ENCODE assay signal across 13 cellular contexts in genomic region chr2:190791983-190792575, GRCh38.
A peak's percentile ranks its signal among the peaks of the same experiment; 100 is the strongest.
DNase-seq lines count a peak whose midpoint lies in the region; ATAC-seq, FAIRE-seq and TF ChIP-seq lines count a peak whose summit lies in the region.
"Had no signal": no experiment of that assay in that cellular context is flagged by ENCODE, and none has a peak within 500 bp of the region (broad histone marks: within the 10 kb centered on the region; RNA-seq: fewer than 3 reads in every experiment).

No MANE protein-coding gene starts in this region.

- no peak overlapping the region for H3K4me3 Mint-ChIP-seq in Caco-2 (ENCODE audit: unreplicated experiment)
- H3K4me3 Mint-ChIP-seq: T-cell had no signal

- no peak overlapping the region for H3K18ac ChIP-seq in neuronal stem cell (ENCODE audit: low read length)

- H3K9me2 ChIP-seq in HCT116 (ENCODE audit: insufficient read depth), result no peaks in the 10 kb centered on the region

- H3K4me1 Mint-ChIP-seq in Caco-2 (ENCODE audit: low read depth, unreplicated experiment), result peaks cover 33% of the 10 kb centered on the region

- ATAC-seq in HCT116, result no peak
- ATAC-seq in HG03095 (IDR thresholded peaks at IDR 0.05; ENCODE audit: unreplicated experiment), result no peak
- ATAC-seq: HepG2 had no signal

- H3K27ac Mint-ChIP-seq in Caco-2 (ENCODE audit: unreplicated experiment), result peak overlapping the region; percentile 10
- H3K27ac Mint-ChIP-seq: T-cell had no signal

- no peaks in the 10 kb centered on the region for H3K27me3 Mint-ChIP-seq in Caco-2 (ENCODE audit: insufficient read depth, unreplicated experiment)
- H3K27me3 Mint-ChIP-seq: T-cell had no signal

- no peaks in the 10 kb centered on the region for H3K36me3 Mint-ChIP-seq in Caco-2 (ENCODE audit: insufficient read depth, unreplicated experiment)
- H3K36me3 Mint-ChIP-seq: T-cell had no signal

- H3K4me2 ChIP-seq in HCT116 (ENCODE audit: low read length) (peak overlapping the region; percentile 24; the same call in 1 of the 2 replicates), neuronal stem cell (ENCODE audit: insufficient read depth, low read length, poor library complexity, severe bottlenecking) (no peak overlapping the region)

- no peaks in the 10 kb centered on the region for H3K79me2 ChIP-seq in HCT116 (ENCODE audit: insufficient read depth, low read length)

- FAIRE-seq in bronchial epithelial cell (lab: Jason Lieb, UNC), result no peak
- FAIRE-seq: HepG2 had no signal

- H3K36me3 ChIP-seq in Caco-2 (ENCODE audit: control insufficient read depth, insufficient read depth, low read length) (no peaks in the 10 kb centered on the region), HCT116 (ENCODE audit: control insufficient read depth in 1 of 2, insufficient read depth in 2 of 2, low read length in 2 of 2) (no peaks in the 10 kb centered on the region), bronchial epithelial cell (ENCODE audit: control insufficient read depth, insufficient read depth, low read length) (no peaks in the 10 kb centered on the region), neuronal stem cell (replicated peaks in 1 of 2; ENCODE audit: control insufficient read depth in 2 of 2, insufficient read depth in 2 of 2, low read length in 2 of 2) (no peaks in the 10 kb centered on the region)
- H3K36me3 ChIP-seq: ascending aorta had no signal

- H2AFZ ChIP-seq in HCT116 (ENCODE audit: low read depth, low read length, poor library complexity, severe bottlenecking) (peak overlapping the region; percentile 1), neuronal stem cell (ENCODE audit: low read length) (peak overlapping the region; percentile 54)

- H3K4me1 ChIP-seq in Caco-2 (peaks cover 32% of the 10 kb centered on the region), HCT116 (ENCODE audit: control insufficient read depth in 1 of 2, insufficient read depth in 2 of 2, low read length in 2 of 2) (peaks cover 5 to 8% of the 10 kb centered on the region in 2 experiments), neuronal stem cell (ENCODE audit: control insufficient read depth in 2 of 2, insufficient read depth in 1 of 2, low read depth in 1 of 2, low read length in 2 of 2) (peaks cover 0 to 5% of the 10 kb centered on the region in 2 donors)

- no peaks in the 10 kb centered on the region for H4K20me1 ChIP-seq in HCT116 (ENCODE audit: insufficient read depth)

- whole genome bisulfite sequencing in neuronal stem cell (ENCODE audit: extremely low coverage in 2 of 2, insufficient read length in 2 of 2, insufficient replicate concordance in 1 of 2), 2 donors, result no CpG with 5 or more reads among the region's 1 CpG

- CTCF ChIA-PET in Caco-2 (lab: Charles Lee), result interaction anchor here (0.6 kb wide), 1 partner anchor 783 kb away, joined by 3 read pairs; no protein-coding TSS in a partner anchor
- CTCF ChIA-PET in HCT116 (lab: Charles Lee), result no interaction called here

- H2BK15ac ChIP-seq in neuronal stem cell (ENCODE audit: low read length), result no peak overlapping the region

- no peak overlapping the region for H4K8ac ChIP-seq in neuronal stem cell (ENCODE audit: low read depth, low read length)

- DNase-seq in Caco-2 (no peak), HCT116 (ENCODE audit: low read depth, low spot score) (no peak), bronchial epithelial cell (ENCODE audit: low read depth) (peak; percentile 45), neuronal stem cell (ENCODE audit: low spot score) (no peak), coronary artery (ENCODE audit: low spot score) (no peak)
- DNase-seq in stimulated activated CD4-positive, alpha-beta T cell treated with anti-CD3 and anti-CD28 coated beads, Interleukin-4, amount 100 ng/mL, for 4 hours, result no peak
- DNase-seq: effector memory CD4-positive, alpha-beta T cell; glutamatergic neuron; NCI-H1694 treated with DMSO at 0.1 percent for 48 hours had no signal

- H4K91ac ChIP-seq in neuronal stem cell (ENCODE audit: low read depth, low read length, poor library complexity), result no peak overlapping the region

- H3K9me3 Mint-ChIP-seq in Caco-2 (ENCODE audit: unreplicated experiment), result no peaks in the 10 kb centered on the region
- H3K9me3 Mint-ChIP-seq: T-cell had no signal

- no TSS peak for BruUV-seq in Caco-2 (replicated peaks; lab: Mats Ljungman, UMichigan)
- no TSS peak for BruUV-seq in HCT116 (replicated peaks; lab: Mats Ljungman, UMichigan)

- H2BK5ac ChIP-seq in neuronal stem cell (ENCODE audit: low read length), result no peak overlapping the region

- no peaks in the 10 kb centered on the region for H3K27me3 ChIP-seq in Caco-2 (replicated peaks; ENCODE audit: control insufficient read depth, insufficient read depth, low read length)
- H3K27me3 ChIP-seq in HCT116 (ENCODE audit: insufficient read depth, low read length), result no peaks in the 10 kb centered on the region
- no peaks in the 10 kb centered on the region for H3K27me3 ChIP-seq in bronchial epithelial cell (ENCODE audit: control insufficient read depth, insufficient read depth, low read length)
- no peaks in the 10 kb centered on the region for H3K27me3 ChIP-seq in neuronal stem cell (ENCODE audit: control insufficient read depth in 3 of 3, insufficient read depth in 3 of 3, low read depth in 1 of 3, low read length in 3 of 3)
- H3K27me3 ChIP-seq: ascending aorta had no signal

- no peak overlapping the region for H3K27ac ChIP-seq in HCT116 (ENCODE audit: low read depth, low read length)
- no peak overlapping the region for H3K27ac ChIP-seq in neuronal stem cell (replicated peaks; ENCODE audit: low read length)
- peak overlapping the region in 1 of 2 donors; percentile 15 for H3K27ac ChIP-seq in coronary artery
- H3K27ac ChIP-seq: ascending aorta had no signal

- no peak overlapping the region for H3K14ac ChIP-seq in neuronal stem cell (ENCODE audit: low read length)

- no peaks in the 10 kb centered on the region for H3K79me1 ChIP-seq in neuronal stem cell (ENCODE audit: low read depth, low read length)

- H2BK12ac ChIP-seq in neuronal stem cell (ENCODE audit: low read length), result no peak overlapping the region

- no peak overlapping the region for H2BK120ac ChIP-seq in neuronal stem cell (ENCODE audit: low read depth, low read length)

- TF ChIP-seq CTCF in Caco-2 (IDR thresholded peaks at IDR 0.05; ENCODE audit: insufficient read depth in 1 of 2, low read depth in 1 of 2, low read length in 1 of 2, severe bottlenecking in 1 of 2, unreplicated experiment in 1 of 2) (no peak), HCT116 (IDR thresholded peaks at IDR 0.05 in 2 of 3, conservative IDR thresholded peaks at IDR 0.05 in 1 of 3; ENCODE audit: borderline replicate concordance in 1 of 3, insufficient read depth in 1 of 3, low read depth in 2 of 3, low read length in 2 of 3) (no peak), bronchial epithelial cell (IDR thresholded peaks at IDR 0.05; ENCODE audit: insufficient read depth, low read length, severe bottlenecking) (no peak), coronary artery (IDR thresholded peaks at IDR 0.05) (no peak)

- no peak for TF ChIP-seq POLR2A in HCT116 (IDR thresholded peaks at IDR 0.05; ENCODE audit: borderline replicate concordance, extremely low read depth, insufficient read depth, insufficient read length)

- H3K9ac ChIP-seq in HCT116 (ENCODE audit: low read length), result no peak overlapping the region
- no peak overlapping the region for H3K9ac ChIP-seq in neuronal stem cell (ENCODE audit: low read depth, low read length, poor library complexity)

- intact Hi-C loops in Caco-2 (cut with micrococcal nuclease; ENCODE audit: unreplicated experiment), result no loop called here
- intact Hi-C loops in HCT116 (cut with micrococcal nuclease), result no loop called here

- RAD21 ChIA-PET in HCT116 (lab: Charles Lee; ENCODE audit: low non-redundant PET in 1 of 2, low total read pairs in 2 of 2, uncharacterized antibody in 2 of 2, unreplicated experiment in 2 of 2), result no interaction called here

- H3K23ac ChIP-seq in neuronal stem cell (ENCODE audit: low read depth, low read length, poor library complexity), result no peak overlapping the region

- no peaks in the 10 kb centered on the region for H3K9me3 ChIP-seq in Caco-2
- H3K9me3 ChIP-seq in HCT116 (ENCODE audit: control insufficient read depth in 1 of 2, insufficient read depth in 1 of 2, low read depth in 1 of 2, low read length in 2 of 2), result no peaks in the 10 kb centered on the region
- no peaks in the 10 kb centered on the region for H3K9me3 ChIP-seq in neuronal stem cell (replicated peaks in 1 of 2; ENCODE audit: control insufficient read depth in 2 of 2, insufficient read depth in 1 of 2, low read depth in 1 of 2, low read length in 2 of 2)
- H3K9me3 ChIP-seq: ascending aorta had no signal

- POLR2A ChIA-PET in Caco-2 (lab: Charles Lee), result no interaction called here
- POLR2A ChIA-PET in HCT116 (lab: Charles Lee), result no interaction called here

- no peak overlapping the region for H2AK5ac ChIP-seq in neuronal stem cell (ENCODE audit: low read depth, low read length)

- H3K4me3 ChIP-seq in Caco-2 (ENCODE audit: low read depth, low read length) (no peak overlapping the region), HCT116 (replicated peaks in 1 of 2; ENCODE audit: low read depth in 1 of 2, low read length in 2 of 2) (no peak overlapping the region), bronchial epithelial cell (ENCODE audit: low read depth, low read length) (no peak overlapping the region), neuronal stem cell (ENCODE audit: low read length in 2 of 2) (no peak overlapping the region), coronary artery (no peak overlapping the region)
- H3K4me3 ChIP-seq: ascending aorta had no signal

- no peak for TF ChIP-seq RAD21 in HCT116 (IDR thresholded peaks at IDR 0.05; ENCODE audit: low read depth)

- no peak overlapping the region for H3K4ac ChIP-seq in neuronal stem cell (ENCODE audit: low read length)

TF ChIP-seq in HCT116, 20 proteins besides CTCF, POLR2A, EP300 and RAD21:
- no peak for TF ChIP-seq SIN3A (IDR thresholded peaks at IDR 0.05; ENCODE audit: low read depth)
- TF ChIP-seq CEBPB (IDR thresholded peaks at IDR 0.05; ENCODE audit: low read depth), result no peak
- TF ChIP-seq SRF (IDR thresholded peaks at IDR 0.05; ENCODE audit: low read depth), result no peak
